In the genomic region with DNA sequence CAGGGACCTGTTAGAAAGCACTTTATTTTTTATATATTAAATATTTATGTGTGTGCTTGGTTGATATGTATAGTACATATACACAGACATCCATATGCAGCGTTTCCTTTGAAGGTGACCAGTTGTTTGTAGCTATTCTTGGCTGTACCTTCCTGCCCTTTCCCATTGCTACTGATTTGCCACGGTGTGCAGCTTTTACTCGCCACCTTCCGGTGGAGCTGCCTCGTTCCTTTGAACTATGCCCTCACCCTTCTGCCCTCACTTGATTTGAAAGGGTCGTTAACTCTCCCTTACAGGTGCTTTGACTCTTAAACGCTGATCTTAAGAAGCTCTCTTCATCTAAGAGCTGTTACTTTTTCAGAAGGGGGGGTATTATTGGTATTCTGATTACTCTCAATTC, we compare ENCODE assay signal across 25 cellular contexts.
"Had no signal": no experiment of that assay in that cellular context is flagged by ENCODE, and none has a peak within 500 bp of the region (broad histone marks: within the 10 kb centered on the region; RNA-seq: fewer than 3 reads in every experiment).

No MANE protein-coding gene starts in this region.

- H3K27ac ChIP-seq: SJSA1 had no signal

- H3K27me3 ChIP-seq: SJSA1 had no signal

- H3K4me3 ChIP-seq: SJSA1 had no signal

- DNase-seq: activated CD4-positive, alpha-beta memory T cell treated with anti-CD3 and anti-CD28 coated beads for 36 hours; activated CD4-positive, alpha-beta T cell treated with anti-CD3 and anti-CD28 coated beads, Interleukin-2, amount 10 ng/mL, durations not matched to agents 7 days and 5 days; activated CD4-positive, CD25-positive, alpha-beta regulatory T cell; activated CD8-positive, alpha-beta memory T cell treated with anti-CD3 and anti-CD28 coated beads for 24 hours; activated effector memory CD4-positive, alpha-beta T cell treated with anti-CD3 and anti-CD28 coated beads, Interleukin-2, amount 50 U/mL, for 16 hours; activated naive CD4-positive, alpha-beta T cell treated with anti-CD3 and anti-CD28 coated beads for 36 hours; activated T-cell treated with anti-CD3 and anti-CD28 coated beads, Interleukin-2, amount 50 U/mL, for 4 hours; amygdala; KG1; NCI-H1048; NCI-H146; NCI-H187 treated with DMSO at 0.1 percent for 48 hours; NCI-H2081 treated with DMSO at 0.1 percent for 48 hours; NCI-H2171 treated with DMSO at 0.1 percent for 48 hours; NCI-H226; NCI-H526; NK-92 treated with Interleukin-12 subunit alpha and Interleukin-12 subunit beta, amount 100 ng/mL, for 24 hours; OCI-M1; SHP77; T1000 had no signal

- FAIRE-seq: astrocyte, TTC549 had no signal

- ATAC-seq: activated T-cell treated with anti-CD3 and anti-CD28 coated beads, Interleukin-2, amount 50 U/mL, for 4 hours; Panc1; SK-N-SH treated with all-trans-retinoic acid at 6 μM for 48 hours had no signal

- H3K9me3 ChIP-seq: SJSA1 had no signal
